ENCODE assay signal across 1 cellular context in the genomic region with DNA sequence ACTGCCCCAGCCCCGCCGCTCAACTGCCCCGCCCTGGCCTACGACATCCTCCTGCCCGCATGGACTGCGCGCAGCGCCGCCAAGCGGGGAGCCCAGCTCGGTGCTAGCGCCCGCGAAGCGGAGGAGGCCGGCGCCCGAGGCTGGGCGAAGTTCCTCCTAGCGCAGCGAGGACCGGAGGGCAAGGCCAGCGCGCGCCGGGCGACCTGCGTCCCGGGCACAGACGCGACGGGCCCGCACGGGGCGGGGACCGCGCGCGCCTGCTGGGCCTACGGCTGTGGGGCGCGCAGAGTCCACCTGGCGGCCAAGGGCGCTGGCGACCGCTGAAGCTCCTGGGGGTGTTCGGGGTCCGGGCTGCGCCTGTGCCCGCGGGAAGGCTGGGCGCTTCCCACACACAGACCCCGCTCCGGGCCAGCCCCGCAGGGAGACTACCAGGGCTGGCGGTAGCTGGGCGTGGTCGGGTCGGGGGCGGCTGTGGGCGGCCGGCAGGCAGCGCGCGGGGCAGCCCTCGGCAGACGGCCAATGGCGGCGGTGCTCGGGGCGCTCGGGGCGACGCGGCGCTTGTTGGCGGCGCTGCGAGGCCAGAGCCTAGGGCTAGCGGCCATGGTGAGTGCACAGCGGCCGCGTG.
A peak's percentile ranks its signal among the peaks of the same experiment; 100 is the strongest.
TF ChIP-seq lines count a peak whose summit lies in the region.

Gene PCBD2 (plus strand): TSS at position 511 of the 625 bp plus-strand sequence. CDS start 9 bp downstream, at position 520.

TF ChIP-seq in WTC11, 78 proteins besides CTCF, POLR2A, EP300 and RAD21 (continued from another document):
- TF ChIP-seq, protein P1, sequence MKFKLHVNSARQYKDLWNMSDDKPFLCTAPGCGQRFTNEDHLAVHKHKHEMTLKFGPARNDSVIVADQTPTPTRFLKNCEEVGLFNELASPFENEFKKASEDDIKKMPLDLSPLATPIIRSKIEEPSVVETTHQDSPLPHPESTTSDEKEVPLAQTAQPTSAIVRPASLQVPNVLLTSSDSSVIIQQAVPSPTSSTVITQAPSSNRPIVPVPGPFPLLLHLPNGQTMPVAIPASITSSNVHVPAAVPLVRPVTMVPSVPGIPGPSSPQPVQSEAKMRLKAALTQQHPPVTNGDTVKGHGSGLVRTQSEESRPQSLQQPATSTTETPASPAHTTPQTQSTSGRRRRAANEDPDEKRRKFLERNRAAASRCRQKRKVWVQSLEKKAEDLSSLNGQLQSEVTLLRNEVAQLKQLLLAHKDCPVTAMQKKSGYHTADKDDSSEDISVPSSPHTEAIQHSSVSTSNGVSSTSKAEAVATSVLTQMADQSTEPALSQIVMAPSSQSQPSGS (CRISPR knock-in tag; IDR thresholded peaks at IDR 0.05; ENCODE audit: borderline replicate concordance, low read depth) = no peak
- TF ChIP-seq, protein P2, sequence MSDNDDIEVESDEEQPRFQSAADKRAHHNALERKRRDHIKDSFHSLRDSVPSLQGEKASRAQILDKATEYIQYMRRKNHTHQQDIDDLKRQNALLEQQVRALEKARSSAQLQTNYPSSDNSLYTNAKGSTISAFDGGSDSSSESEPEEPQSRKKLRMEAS (CRISPR knock-in tag; IDR thresholded peaks at IDR 0.05) = peak; percentile 44; the same call in 1 of the 2 replicates
- TF ChIP-seq ATF3 (CRISPR knock-in tag; conservative IDR thresholded peaks at IDR 0.05) (no peak), CBFB (CRISPR knock-in tag; IDR thresholded peaks at IDR 0.05; ENCODE audit: low read depth) (peak; percentile 90; the same call in 1 of the 2 replicates), OVOL2 (CRISPR knock-in tag; IDR thresholded peaks at IDR 0.05; ENCODE audit: borderline replicate concordance) (no peak), PRRX2 (CRISPR knock-in tag; IDR thresholded peaks at IDR 0.05) (no peak), GABPB1 (CRISPR knock-in tag; IDR thresholded peaks at IDR 0.05) (peak; percentile 44), ZNF138 (CRISPR knock-in tag; conservative IDR thresholded peaks at IDR 0.05) (no peak), SMAD3 (CRISPR knock-in tag; IDR thresholded peaks at IDR 0.05; ENCODE audit: borderline replicate concordance) (no peak), ZNF317 (CRISPR knock-in tag; IDR thresholded peaks at IDR 0.05; ENCODE audit: borderline replicate concordance, low read depth) (no peak; the same call in 1 of the 2 replicates), ATF6 (CRISPR knock-in tag; IDR thresholded peaks at IDR 0.05) (no peak), SP1 (CRISPR knock-in tag; conservative IDR thresholded peaks at IDR 0.05) (peak; percentile 83), EMX1 (CRISPR knock-in tag; IDR thresholded peaks at IDR 0.05) (peak; percentile 34; the same call in 1 of the 2 replicates), HMGA2 (CRISPR knock-in tag; IDR thresholded peaks at IDR 0.05) (no peak), NR3C1 (CRISPR knock-in tag; conservative IDR thresholded peaks at IDR 0.05; ENCODE audit: low read depth) (0 out of 2 replicates have a peak, but pooled peaks have one; percentile 84), FOXK1 (CRISPR knock-in tag; IDR thresholded peaks at IDR 0.05) (peak; percentile 65), KAT7 (CRISPR knock-in tag; IDR thresholded peaks at IDR 0.05; ENCODE audit: borderline replicate concordance) (peak; percentile 48)
- TF ChIP-seq, protein P3, sequence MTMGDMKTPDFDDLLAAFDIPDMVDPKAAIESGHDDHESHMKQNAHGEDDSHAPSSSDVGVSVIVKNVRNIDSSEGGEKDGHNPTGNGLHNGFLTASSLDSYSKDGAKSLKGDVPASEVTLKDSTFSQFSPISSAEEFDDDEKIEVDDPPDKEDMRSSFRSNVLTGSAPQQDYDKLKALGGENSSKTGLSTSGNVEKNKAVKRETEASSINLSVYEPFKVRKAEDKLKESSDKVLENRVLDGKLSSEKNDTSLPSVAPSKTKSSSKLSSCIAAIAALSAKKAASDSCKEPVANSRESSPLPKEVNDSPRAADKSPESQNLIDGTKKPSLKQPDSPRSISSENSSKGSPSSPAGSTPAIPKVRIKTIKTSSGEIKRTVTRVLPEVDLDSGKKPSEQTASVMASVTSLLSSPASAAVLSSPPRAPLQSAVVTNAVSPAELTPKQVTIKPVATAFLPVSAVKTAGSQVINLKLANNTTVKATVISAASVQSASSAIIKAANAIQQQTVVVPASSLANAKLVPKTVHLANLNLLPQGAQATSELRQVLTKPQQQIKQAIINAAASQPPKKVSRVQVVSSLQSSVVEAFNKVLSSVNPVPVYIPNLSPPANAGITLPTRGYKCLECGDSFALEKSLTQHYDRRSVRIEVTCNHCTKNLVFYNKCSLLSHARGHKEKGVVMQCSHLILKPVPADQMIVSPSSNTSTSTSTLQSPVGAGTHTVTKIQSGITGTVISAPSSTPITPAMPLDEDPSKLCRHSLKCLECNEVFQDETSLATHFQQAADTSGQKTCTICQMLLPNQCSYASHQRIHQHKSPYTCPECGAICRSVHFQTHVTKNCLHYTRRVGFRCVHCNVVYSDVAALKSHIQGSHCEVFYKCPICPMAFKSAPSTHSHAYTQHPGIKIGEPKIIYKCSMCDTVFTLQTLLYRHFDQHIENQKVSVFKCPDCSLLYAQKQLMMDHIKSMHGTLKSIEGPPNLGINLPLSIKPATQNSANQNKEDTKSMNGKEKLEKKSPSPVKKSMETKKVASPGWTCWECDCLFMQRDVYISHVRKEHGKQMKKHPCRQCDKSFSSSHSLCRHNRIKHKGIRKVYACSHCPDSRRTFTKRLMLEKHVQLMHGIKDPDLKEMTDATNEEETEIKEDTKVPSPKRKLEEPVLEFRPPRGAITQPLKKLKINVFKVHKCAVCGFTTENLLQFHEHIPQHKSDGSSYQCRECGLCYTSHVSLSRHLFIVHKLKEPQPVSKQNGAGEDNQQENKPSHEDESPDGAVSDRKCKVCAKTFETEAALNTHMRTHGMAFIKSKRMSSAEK (CRISPR knock-in tag; IDR thresholded peaks at IDR 0.05; ENCODE audit: borderline replicate concordance) = no peak
- TF ChIP-seq, protein P4, sequence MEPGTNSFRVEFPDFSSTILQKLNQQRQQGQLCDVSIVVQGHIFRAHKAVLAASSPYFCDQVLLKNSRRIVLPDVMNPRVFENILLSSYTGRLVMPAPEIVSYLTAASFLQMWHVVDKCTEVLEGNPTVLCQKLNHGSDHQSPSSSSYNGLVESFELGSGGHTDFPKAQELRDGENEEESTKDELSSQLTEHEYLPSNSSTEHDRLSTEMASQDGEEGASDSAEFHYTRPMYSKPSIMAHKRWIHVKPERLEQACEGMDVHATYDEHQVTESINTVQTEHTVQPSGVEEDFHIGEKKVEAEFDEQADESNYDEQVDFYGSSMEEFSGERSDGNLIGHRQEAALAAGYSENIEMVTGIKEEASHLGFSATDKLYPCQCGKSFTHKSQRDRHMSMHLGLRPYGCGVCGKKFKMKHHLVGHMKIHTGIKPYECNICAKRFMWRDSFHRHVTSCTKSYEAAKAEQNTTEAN (CRISPR knock-in tag; IDR thresholded peaks at IDR 0.05) = 0 out of 2 replicates have a peak, but pooled peaks have one; percentile 10
- TF ChIP-seq, protein P5, sequence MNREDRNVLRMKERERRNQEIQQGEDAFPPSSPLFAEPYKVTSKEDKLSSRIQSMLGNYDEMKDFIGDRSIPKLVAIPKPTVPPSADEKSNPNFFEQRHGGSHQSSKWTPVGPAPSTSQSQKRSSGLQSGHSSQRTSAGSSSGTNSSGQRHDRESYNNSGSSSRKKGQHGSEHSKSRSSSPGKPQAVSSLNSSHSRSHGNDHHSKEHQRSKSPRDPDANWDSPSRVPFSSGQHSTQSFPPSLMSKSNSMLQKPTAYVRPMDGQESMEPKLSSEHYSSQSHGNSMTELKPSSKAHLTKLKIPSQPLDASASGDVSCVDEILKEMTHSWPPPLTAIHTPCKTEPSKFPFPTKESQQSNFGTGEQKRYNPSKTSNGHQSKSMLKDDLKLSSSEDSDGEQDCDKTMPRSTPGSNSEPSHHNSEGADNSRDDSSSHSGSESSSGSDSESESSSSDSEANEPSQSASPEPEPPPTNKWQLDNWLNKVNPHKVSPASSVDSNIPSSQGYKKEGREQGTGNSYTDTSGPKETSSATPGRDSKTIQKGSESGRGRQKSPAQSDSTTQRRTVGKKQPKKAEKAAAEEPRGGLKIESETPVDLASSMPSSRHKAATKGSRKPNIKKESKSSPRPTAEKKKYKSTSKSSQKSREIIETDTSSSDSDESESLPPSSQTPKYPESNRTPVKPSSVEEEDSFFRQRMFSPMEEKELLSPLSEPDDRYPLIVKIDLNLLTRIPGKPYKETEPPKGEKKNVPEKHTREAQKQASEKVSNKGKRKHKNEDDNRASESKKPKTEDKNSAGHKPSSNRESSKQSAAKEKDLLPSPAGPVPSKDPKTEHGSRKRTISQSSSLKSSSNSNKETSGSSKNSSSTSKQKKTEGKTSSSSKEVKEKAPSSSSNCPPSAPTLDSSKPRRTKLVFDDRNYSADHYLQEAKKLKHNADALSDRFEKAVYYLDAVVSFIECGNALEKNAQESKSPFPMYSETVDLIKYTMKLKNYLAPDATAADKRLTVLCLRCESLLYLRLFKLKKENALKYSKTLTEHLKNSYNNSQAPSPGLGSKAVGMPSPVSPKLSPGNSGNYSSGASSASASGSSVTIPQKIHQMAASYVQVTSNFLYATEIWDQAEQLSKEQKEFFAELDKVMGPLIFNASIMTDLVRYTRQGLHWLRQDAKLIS (CRISPR knock-in tag; IDR thresholded peaks at IDR 0.05; ENCODE audit: borderline replicate concordance) = 0 out of 2 replicates have a peak, but pooled peaks have one; percentile 34
- TF ChIP-seq, protein P6, sequence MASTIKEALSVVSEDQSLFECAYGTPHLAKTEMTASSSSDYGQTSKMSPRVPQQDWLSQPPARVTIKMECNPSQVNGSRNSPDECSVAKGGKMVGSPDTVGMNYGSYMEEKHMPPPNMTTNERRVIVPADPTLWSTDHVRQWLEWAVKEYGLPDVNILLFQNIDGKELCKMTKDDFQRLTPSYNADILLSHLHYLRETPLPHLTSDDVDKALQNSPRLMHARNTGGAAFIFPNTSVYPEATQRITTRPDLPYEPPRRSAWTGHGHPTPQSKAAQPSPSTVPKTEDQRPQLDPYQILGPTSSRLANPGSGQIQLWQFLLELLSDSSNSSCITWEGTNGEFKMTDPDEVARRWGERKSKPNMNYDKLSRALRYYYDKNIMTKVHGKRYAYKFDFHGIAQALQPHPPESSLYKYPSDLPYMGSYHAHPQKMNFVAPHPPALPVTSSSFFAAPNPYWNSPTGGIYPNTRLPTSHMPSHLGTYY (CRISPR knock-in tag; IDR thresholded peaks at IDR 0.05) = no peak
- TF ChIP-seq, protein P7, sequence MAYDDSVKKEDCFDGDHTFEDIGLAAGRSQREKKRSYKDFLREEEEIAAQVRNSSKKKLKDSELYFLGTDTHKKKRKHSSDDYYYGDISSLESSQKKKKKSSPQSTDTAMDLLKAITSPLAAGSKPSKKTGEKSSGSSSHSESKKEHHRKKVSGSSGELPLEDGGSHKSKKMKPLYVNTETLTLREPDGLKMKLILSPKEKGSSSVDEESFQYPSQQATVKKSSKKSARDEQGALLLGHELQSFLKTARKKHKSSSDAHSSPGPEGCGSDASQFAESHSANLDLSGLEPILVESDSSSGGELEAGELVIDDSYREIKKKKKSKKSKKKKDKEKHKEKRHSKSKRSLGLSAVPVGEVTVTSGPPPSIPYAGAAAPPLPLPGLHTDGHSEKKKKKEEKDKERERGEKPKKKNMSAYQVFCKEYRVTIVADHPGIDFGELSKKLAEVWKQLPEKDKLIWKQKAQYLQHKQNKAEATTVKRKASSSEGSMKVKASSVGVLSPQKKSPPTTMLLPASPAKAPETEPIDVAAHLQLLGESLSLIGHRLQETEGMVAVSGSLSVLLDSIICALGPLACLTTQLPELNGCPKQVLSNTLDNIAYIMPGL (CRISPR knock-in tag; IDR thresholded peaks at IDR 0.05) = peak; percentile 98
